In the genomic region with DNA sequence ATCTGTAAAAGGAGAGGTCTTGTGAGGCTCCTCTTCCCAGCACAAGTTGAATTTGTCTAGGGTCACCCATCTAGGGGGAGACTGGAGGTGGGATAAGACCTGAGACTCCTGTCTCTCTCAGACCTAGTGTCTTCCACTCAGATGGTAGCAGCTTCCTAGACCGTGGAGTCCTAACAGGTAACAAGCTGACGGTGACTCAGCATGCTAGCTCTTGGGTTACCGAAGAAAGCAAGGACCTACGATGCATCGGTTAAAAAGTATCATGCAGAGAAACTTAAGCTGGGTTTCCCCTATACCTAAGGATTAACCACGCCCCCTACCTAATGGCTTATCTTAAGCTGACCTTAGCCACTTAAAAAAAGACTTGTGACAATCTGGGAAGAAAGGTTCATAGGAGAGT, we compare ENCODE assay signal across 29 cellular contexts. TPM values are rescaled to one million over a fixed set of nuclear protein-coding genes. Genes with fewer than 3 reads are reported as not detected.
"Had no signal": no experiment of that assay in that cellular context is flagged by ENCODE, and none has a peak within 500 bp of the region (broad histone marks: within the 10 kb centered on the region; RNA-seq: fewer than 3 reads in every experiment).

No MANE protein-coding gene starts in this region.

- DNase-seq: activated CD4-positive, alpha-beta T cell treated with anti-CD3 and anti-CD28 coated beads for 36 hours; activated CD4-positive, alpha-beta T cell treated with anti-CD3 and anti-CD28 coated beads, Interleukin-2, amount 10 ng/mL, durations not matched to agents 7 days and 5 days; activated CD4-positive, alpha-beta T cell treated with anti-CD3 and anti-CD28 coated beads, Interleukin-2, amount 50 U/mL, for 48 hours; activated CD8-positive, alpha-beta T cell treated with anti-CD3 and anti-CD28 coated beads, Interleukin-2, amount 10 ng/mL, durations not matched to agents 7 days and 5 days; activated gamma-delta T cell; activated naive CD4-positive, alpha-beta T cell treated with Interleukin-2 at 50 U/mL for 16 hours; activated naive CD8-positive, alpha-beta T cell treated with anti-CD3 and anti-CD28 coated beads, Interleukin-2, amount 10 ng/mL, durations not matched to agents 7 days and 5 days; activated T-cell treated with anti-CD3 and anti-CD28 coated beads, Interleukin-2, amount 50 U/mL, for 24 hours; amygdala; Karpas-422; KBM-7; NCI-H1105; NCI-H1417 treated with DMSO at 0.1 percent for 48 hours; NCI-H187 treated with DMSO at 0.1 percent for 48 hours; NCI-H2081; NCI-H510A; NCI-H526; NCI-H774; PC-3; SIG-M5; T1000 had no signal

- H3K36me3 Mint-ChIP-seq: activated naive CD4-positive, alpha-beta T cell treated with anti-CD3 and anti-CD28 coated beads, Interleukin-2, amount 50 U/mL, for 24 hours; activated naive CD8-positive, alpha-beta T cell treated with anti-CD3 and anti-CD28 coated beads, Interleukin-2, amount 10 ng/mL, durations not matched to agents 7 days and 5 days had no signal

- H3K4me3 ChIP-seq: ascending aorta, cardiac muscle cell had no signal

- H3K4me1 Mint-ChIP-seq: activated CD4-positive, alpha-beta T cell treated with anti-CD3 and anti-CD28 coated beads for 36 hours; activated CD4-positive, alpha-beta T cell treated with anti-CD3 and anti-CD28 coated beads, Interleukin-2, amount 10 ng/mL, durations not matched to agents 7 days and 5 days; activated naive CD4-positive, alpha-beta T cell treated with anti-CD3 and anti-CD28 coated beads, Interleukin-2, amount 50 U/mL, for 24 hours; activated naive CD8-positive, alpha-beta T cell treated with anti-CD3 and anti-CD28 coated beads, Interleukin-2, amount 10 ng/mL, durations not matched to agents 7 days and 5 days had no signal

- H3K4me3 Mint-ChIP-seq: activated CD4-positive, alpha-beta T cell treated with anti-CD3 and anti-CD28 coated beads for 36 hours; activated CD4-positive, alpha-beta T cell treated with anti-CD3 and anti-CD28 coated beads, Interleukin-2, amount 10 ng/mL, durations not matched to agents 7 days and 5 days; activated CD8-positive, alpha-beta T cell treated with anti-CD3 and anti-CD28 coated beads, Interleukin-2, amount 10 ng/mL, durations not matched to agents 7 days and 5 days; activated naive CD4-positive, alpha-beta T cell treated with anti-CD3 and anti-CD28 coated beads, Interleukin-2, amount 50 U/mL, for 24 hours; activated naive CD8-positive, alpha-beta T cell treated with anti-CD3 and anti-CD28 coated beads, Interleukin-2, amount 10 ng/mL, durations not matched to agents 7 days and 5 days; activated T-cell treated with anti-CD3 and anti-CD28 coated beads, Interleukin-2, amount 50 U/mL, for 24 hours had no signal

- H3K9me3 ChIP-seq: ascending aorta had no signal

- H3K4me1 ChIP-seq: ascending aorta had no signal

- H3K9me3 Mint-ChIP-seq: activated CD4-positive, alpha-beta T cell treated with anti-CD3 and anti-CD28 coated beads, Interleukin-2, amount 10 ng/mL, durations not matched to agents 7 days and 5 days; activated naive CD4-positive, alpha-beta T cell treated with anti-CD3 and anti-CD28 coated beads, Interleukin-2, amount 50 U/mL, for 24 hours; activated naive CD8-positive, alpha-beta T cell treated with anti-CD3 and anti-CD28 coated beads, Interleukin-2, amount 10 ng/mL, durations not matched to agents 7 days and 5 days; activated T-cell treated with anti-CD3 and anti-CD28 coated beads, Interleukin-2, amount 50 U/mL, for 24 hours; activated T-helper 2 cell treated with anti-CD3 and anti-CD28 coated beads, Interferon-gamma antibody, Interleukin-2, Interleukin-4, amounts not matched to agents 10 μg/mL and 5 μg/mL and 100 μg/mL, durations not matched to agents 14 hours and 24 hours and 36 hours had no signal

- ATAC-seq: activated CD4-positive, alpha-beta T cell treated with anti-CD3 and anti-CD28 coated beads for 36 hours; activated CD4-positive, CD25-positive, alpha-beta regulatory T cell treated with anti-CD3 and anti-CD28 coated beads, Interleukin-2, amount 50 U/mL, for 24 hours; activated CD8-positive, alpha-beta T cell treated with anti-CD3 and anti-CD28 coated beads, Interleukin-2, amount 10 ng/mL, durations not matched to agents 7 days and 5 days; PC-3; Right ventricle myocardium inferior had no signal

- H3K36me3 ChIP-seq: ascending aorta, cardiac muscle cell had no signal

- H3K27ac Mint-ChIP-seq: activated CD4-positive, alpha-beta T cell treated with anti-CD3 and anti-CD28 coated beads for 36 hours; activated CD4-positive, alpha-beta T cell treated with anti-CD3 and anti-CD28 coated beads, Interleukin-2, amount 10 ng/mL, durations not matched to agents 7 days and 5 days; activated CD8-positive, alpha-beta T cell treated with anti-CD3 and anti-CD28 coated beads, Interleukin-2, amount 10 ng/mL, durations not matched to agents 7 days and 5 days; activated naive CD4-positive, alpha-beta T cell treated with anti-CD3 and anti-CD28 coated beads, Interleukin-2, amount 50 U/mL, for 24 hours; activated naive CD8-positive, alpha-beta T cell treated with anti-CD3 and anti-CD28 coated beads, Interleukin-2, amount 10 ng/mL, durations not matched to agents 7 days and 5 days; activated T-cell treated with anti-CD3 and anti-CD28 coated beads, Interleukin-2, amount 50 U/mL, for 24 hours; activated T-helper 2 cell treated with anti-CD3 and anti-CD28 coated beads, Interferon-gamma antibody, Interleukin-2, Interleukin-4, amounts not matched to agents 10 μg/mL and 5 μg/mL and 100 μg/mL, durations not matched to agents 14 hours and 24 hours and 36 hours had no signal

- H3K27me3 ChIP-seq: ascending aorta had no signal

- H3K27ac ChIP-seq: ascending aorta, cardiac muscle cell, RWPE1 had no signal

RNA-seq across cellular contexts. Expression of a gene that starts 7.6 kb away (rescaled TPM):
- total RNA-seq: activated T-helper 2 cell treated with anti-CD3 and anti-CD28 coated beads, Interferon-gamma antibody, Interleukin-2, Interleukin-4, amounts not matched to agents 10 μg/mL and 5 μg/mL and 100 μg/mL, durations not matched to agents 14 hours and 24 hours and 36 hours; PC-3; T-helper 2 cell treated with Interferon-gamma antibody and Interleukin-4, amounts not matched to agents 100 ng/mL and 5 ng/mL, for 36 hours had no signal
